ENCODE assay signal across 24 cellular contexts in the genomic region with DNA sequence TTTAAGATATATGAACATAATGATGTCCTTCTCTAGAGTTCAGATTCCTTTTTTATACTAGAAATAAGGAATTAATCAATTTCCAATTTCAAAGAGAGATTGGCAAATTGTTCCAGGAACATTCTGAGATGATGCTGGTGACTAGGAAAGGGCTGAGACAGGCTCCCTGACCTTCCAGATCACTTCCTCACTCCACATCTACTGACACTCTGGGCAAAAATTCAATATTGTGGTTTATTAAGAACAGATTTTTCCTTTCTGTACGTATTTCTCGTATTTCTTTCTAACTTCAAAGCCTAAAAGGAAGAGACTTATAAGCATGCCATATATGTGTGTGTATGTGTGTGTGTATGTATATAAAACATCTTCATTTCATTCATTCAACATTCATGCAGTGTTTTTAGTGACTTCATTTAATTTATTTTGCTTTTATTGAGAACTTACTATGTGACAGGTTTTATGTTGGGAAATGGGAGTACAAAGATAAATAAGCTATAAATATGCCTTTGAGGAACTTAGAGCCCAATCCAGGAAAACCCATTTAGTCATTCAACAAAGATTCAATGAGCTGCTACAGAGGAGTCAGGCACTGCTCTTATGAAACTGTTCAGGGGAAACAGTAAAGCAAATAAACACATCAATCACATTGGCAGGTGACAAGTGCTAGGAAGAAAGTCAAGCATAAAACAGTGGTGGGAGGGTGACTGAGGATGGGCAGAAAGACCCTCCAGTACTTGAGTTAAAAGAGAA.
"Had no signal": no experiment of that assay in that cellular context is flagged by ENCODE, and none has a peak within 500 bp of the region (broad histone marks: within the 10 kb centered on the region; RNA-seq: fewer than 3 reads in every experiment).

No MANE protein-coding gene starts in this region.

- H3K36me3 Mint-ChIP-seq: activated naive CD8-positive, alpha-beta T cell treated with anti-CD3 and anti-CD28 coated beads, Interleukin-2, amount 10 ng/mL, durations not matched to agents 7 days and 5 days; stimulated activated naive B cell treated with anti-CD40 and anti-IgM and Interleukin-4, amounts not matched to agents 10 μg/mL and 1 μg/mL and 100 μg/mL, for 72 hours; WTC11 had no signal

- ATAC-seq: body of pancreas; gastrocnemius medialis; mucosa of descending colon; right lobe of liver; stimulated activated naive B cell treated with anti-CD40 and anti-IgM and Interleukin-4, amounts not matched to agents 10 μg/mL and 1 μg/mL and 100 μg/mL, for 72 hours; WTC11 had no signal

- H3K9me3 Mint-ChIP-seq: activated naive CD4-positive, alpha-beta T cell treated with anti-CD3 and anti-CD28 coated beads for 36 hours; activated naive CD8-positive, alpha-beta T cell treated with anti-CD3 and anti-CD28 coated beads, Interleukin-2, amount 10 ng/mL, durations not matched to agents 7 days and 5 days; activated T-cell treated with anti-CD3 and anti-CD28 coated beads, Interleukin-2, amount 50 U/mL, for 24 hours; activated T-helper 2 cell treated with anti-CD3 and anti-CD28 coated beads, Interferon-gamma antibody, Interleukin-2, Interleukin-4, amounts not matched to agents 10 μg/mL and 5 μg/mL and 100 μg/mL, durations not matched to agents 14 hours and 24 hours and 36 hours; dendritic cell treated with granulocyte-macrophage colony-stimulating factor and Interleukin-4, amounts not matched to agents 40 ng/mL and 50 ng/mL, for 4 days; neural crest cell; stimulated activated naive B cell treated with anti-CD40 and anti-IgM and Interleukin-4, amounts not matched to agents 10 μg/mL and 1 μg/mL and 100 μg/mL, for 72 hours; T-helper 1 cell treated with Interleukin-12 subunit alpha and Interleukin-12 subunit beta and Interleukin-4 antibody, amounts not matched to agents 30 μg/mL and 1 μg/mL, for 36 hours had no signal

- H3K27me3 Mint-ChIP-seq: dendritic cell treated with granulocyte-macrophage colony-stimulating factor and Interleukin-4, amounts not matched to agents 40 ng/mL and 50 ng/mL, for 4 days had no signal

- H3K4me1 Mint-ChIP-seq: activated naive CD8-positive, alpha-beta T cell treated with anti-CD3 and anti-CD28 coated beads, Interleukin-2, amount 10 ng/mL, durations not matched to agents 7 days and 5 days; neural crest cell; stimulated activated naive B cell treated with anti-CD40 and anti-IgM and Interleukin-4, amounts not matched to agents 10 μg/mL and 1 μg/mL and 100 μg/mL, for 72 hours; WTC11 had no signal

- H3K4me3 Mint-ChIP-seq: activated naive CD4-positive, alpha-beta T cell treated with anti-CD3 and anti-CD28 coated beads for 36 hours; activated naive CD8-positive, alpha-beta T cell treated with anti-CD3 and anti-CD28 coated beads, Interleukin-2, amount 10 ng/mL, durations not matched to agents 7 days and 5 days; activated T-cell treated with anti-CD3 and anti-CD28 coated beads, Interleukin-2, amount 50 U/mL, for 24 hours; dendritic cell treated with granulocyte-macrophage colony-stimulating factor and Interleukin-4, amounts not matched to agents 40 ng/mL and 50 ng/mL, for 4 days; neural crest cell; stimulated activated naive B cell treated with anti-CD40 and anti-IgM and Interleukin-4, amounts not matched to agents 10 μg/mL and 1 μg/mL and 100 μg/mL, for 72 hours; T-helper 1 cell treated with Interleukin-12 subunit alpha and Interleukin-12 subunit beta and Interleukin-4 antibody, amounts not matched to agents 30 μg/mL and 1 μg/mL, for 36 hours; WTC11 had no signal

- H3K27ac Mint-ChIP-seq: activated naive CD4-positive, alpha-beta T cell treated with anti-CD3 and anti-CD28 coated beads for 36 hours; activated naive CD8-positive, alpha-beta T cell treated with anti-CD3 and anti-CD28 coated beads, Interleukin-2, amount 10 ng/mL, durations not matched to agents 7 days and 5 days; activated T-cell treated with anti-CD3 and anti-CD28 coated beads, Interleukin-2, amount 50 U/mL, for 24 hours; activated T-helper 2 cell treated with anti-CD3 and anti-CD28 coated beads, Interferon-gamma antibody, Interleukin-2, Interleukin-4, amounts not matched to agents 10 μg/mL and 5 μg/mL and 100 μg/mL, durations not matched to agents 14 hours and 24 hours and 36 hours; dendritic cell treated with granulocyte-macrophage colony-stimulating factor and Interleukin-4, amounts not matched to agents 40 ng/mL and 50 ng/mL, for 4 days; stimulated activated naive B cell treated with anti-CD40 and anti-IgM and Interleukin-4, amounts not matched to agents 10 μg/mL and 1 μg/mL and 100 μg/mL, for 72 hours; T-helper 1 cell treated with Interleukin-12 subunit alpha and Interleukin-12 subunit beta and Interleukin-4 antibody, amounts not matched to agents 30 μg/mL and 1 μg/mL, for 36 hours; WTC11 had no signal

- DNase-seq: activated CD8-positive, alpha-beta memory T cell treated with anti-CD3 and anti-CD28 coated beads for 24 hours; activated CD8-positive, alpha-beta memory T cell treated with anti-CD3 and anti-CD28 coated beads, Interleukin-2, amount 50 U/mL, for 4 hours; activated naive CD4-positive, alpha-beta T cell treated with anti-CD3 and anti-CD28 coated beads for 36 hours; activated naive CD8-positive, alpha-beta T cell treated with anti-CD3 and anti-CD28 coated beads, Interleukin-2, amount 10 ng/mL, durations not matched to agents 7 days and 5 days; activated T-cell treated with anti-CD3 and anti-CD28 coated beads, Interleukin-2, amount 50 U/mL, for 24 hours; amygdala; body of pancreas; effector CD4-positive, alpha-beta T cell; erythroblast; gastrocnemius medialis; hippocampal formation; mucosa of descending colon; occipital lobe; right lobe of liver; small intestine; stimulated activated CD4-positive, alpha-beta T cell treated with anti-CD3 and anti-CD28 coated beads, Interleukin-2, amount 100 ng/mL, for 24 hours; stimulated activated naive B cell treated with anti-CD40 and anti-IgM and Interleukin-4, amounts not matched to agents 10 μg/mL and 1 μg/mL and 100 μg/mL, for 72 hours; T1000; transverse colon had no signal
